15 cellular contexts compared by ENCODE assay signal in genomic region chr7:71251706-71252105, GRCh38.
DNase-seq lines count a peak whose midpoint lies in the region; ATAC-seq and TF ChIP-seq lines count a peak whose summit lies in the region.
"Had no signal": no experiment of that assay in that cellular context is flagged by ENCODE, and none has a peak within 500 bp of the region (broad histone marks: within the 10 kb centered on the region; RNA-seq: fewer than 3 reads in every experiment).

No MANE protein-coding gene starts in this region.

- intact Hi-C loops in posterior cingulate gyrus (cut with DNase I) = no loop called here

- no peaks in the 10 kb centered on the region for H3K36me3 ChIP-seq in GM23248 (ENCODE audit: low read depth)
- H3K36me3 ChIP-seq: HAP-1 had no signal

- no peak overlapping the region for H3K4me2 ChIP-seq in GM23248 (ENCODE audit: unreplicated experiment)
- H3K4me2 ChIP-seq: GM23338 had no signal

- no peak overlapping the region for H3K4me3 ChIP-seq in GM23248
- H3K4me3 ChIP-seq: GM23338, HAP-1 had no signal

- no peak overlapping the region for H2AFZ ChIP-seq in GM23248
- H2AFZ ChIP-seq: GM23338 had no signal

- no peaks in the 10 kb centered on the region for H3F3A ChIP-seq in GM23248 (ENCODE audit: insufficient read depth)

- H3K27me3 ChIP-seq in GM23248 (replicated peaks; ENCODE audit: insufficient read depth) = no peaks in the 10 kb centered on the region

- H4K20me1 ChIP-seq in GM23248 (ENCODE audit: insufficient read depth) = no peaks in the 10 kb centered on the region

- TF ChIP-seq CTCF in VCaP (conservative IDR thresholded peaks at IDR 0.05) = no peak

- H3K9me3 ChIP-seq in GM23248 (ENCODE audit: low read depth) = no peaks in the 10 kb centered on the region
- H3K9me3 ChIP-seq: HAP-1 had no signal

- WGBS in GM23248 (ENCODE audit: low coverage in 1 of 2, low lambda C conversion rate in 2 of 2, missing lambda C conversion rate in 2 of 2), 2 experiments = 20 to 23% methylated on average over 6 of the region's 6 CpGs

- DNase-seq in M059J (ENCODE audit: low read depth) = peak; percentile 18
- peak; percentile 83 for DNase-seq in islet precursor cell
- no peak for DNase-seq in posterior cingulate gyrus
- DNase-seq in GM23248 = no peak
- DNase-seq: C1 segment of cervical spinal cord; Calu3; CD4-positive, alpha-beta memory T cell; COR-L47; DMS53; DMS79 treated with DMSO at 0.1 percent for 48 hours; HFFc6 had no signal

- no peak overlapping the region for H3K9ac ChIP-seq in GM23248

- no peak for ATAC-seq in HG02642 (IDR thresholded peaks at IDR 0.05; ENCODE audit: poor library complexity, unreplicated experiment)
- ATAC-seq: GM23338 had no signal

- peak overlapping the region; percentile 42 for H3K27ac ChIP-seq in VCaP
- no peak overlapping the region for H3K27ac ChIP-seq in GM23248

- H3K9me2 ChIP-seq in GM23248 (ENCODE audit: insufficient read depth) = no peaks in the 10 kb centered on the region

- in situ Hi-C loops in GM23248 (cut with MboI) = no loop called here

- H3K79me2 ChIP-seq in GM23248 (ENCODE audit: insufficient read depth) = no peaks in the 10 kb centered on the region

- H3K4me1 ChIP-seq in GM23248 (ENCODE audit: insufficient read depth) = no peaks in the 10 kb centered on the region
- H3K4me1 ChIP-seq: HAP-1 had no signal

Comparison
In these comparisons a context has a peak if more than half of its experiments do, and no peak if none do; other contexts are left out.
1. DNase-seq: peak in M059J (single experiment) and islet precursor cell (single experiment); none in posterior cingulate gyrus (0 of 10) and GM23248 (single experiment).